ENCODE assay signal across 8 cellular contexts in genomic region chr6:30554962-30555361, GRCh38. TPM values are rescaled to one million over a fixed set of nuclear protein-coding genes. Genes with fewer than 3 reads are reported as not detected.
DNase-seq lines count a peak whose midpoint lies in the region; ATAC-seq and TF ChIP-seq lines count a peak whose summit lies in the region.

No MANE protein-coding gene starts in this region.

- no CpG with 5 or more reads among the region's 8 CpGs for WGBS in iPS DF 6.9 (ENCODE audit: insufficient coverage, insufficient read length)
- WGBS in spleen, 5 donors: 52 to 76% (median 64%) methylated on average over 8 of the region's 8 CpGs

- peak overlapping the region; percentile 99 for H3K27ac Mint-ChIP-seq in activated T-helper 17 cell treated with anti-CD3 and anti-CD28 coated beads, Interleukin-2, amount 50 U/mL, for 72 hours

- H3K36me3 Mint-ChIP-seq in activated T-helper 17 cell treated with anti-CD3 and anti-CD28 coated beads, Interleukin-2, amount 50 U/mL, for 72 hours (ENCODE audit: low read depth): peaks cover 100% of the 10 kb centered on the region

- H3K27me3 ChIP-seq in iPS DF 6.9 (ENCODE audit: control insufficient read depth, insufficient read depth, low read length) (no peaks in the 10 kb centered on the region), spleen (replicated peaks in 1 of 7) (no peaks in the 10 kb centered on the region)

- H3K9me3 ChIP-seq in iPS DF 6.9 (ENCODE audit: control insufficient read depth, insufficient read depth, low read length) (no peaks in the 10 kb centered on the region), spleen (no peaks in the 10 kb centered on the region)

- H3K27ac ChIP-seq in iPS DF 6.9 (ENCODE audit: low read length): no peak overlapping the region
- peak overlapping the region; percentile 98 to 100 (median 99) for H3K27ac ChIP-seq in spleen

- ATAC-seq in activated T-helper 17 cell treated with anti-CD3 and anti-CD28 coated beads, Interleukin-2, amount 50 U/mL, for 72 hours (replicated peaks): no peak
- no peak for ATAC-seq in GM19324 (IDR thresholded peaks at IDR 0.05; ENCODE audit: low FRiP score, unreplicated experiment)

- no peak for TF ChIP-seq POLR2A in spleen (IDR thresholded peaks at IDR 0.05)

- H3K4me3 ChIP-seq in HFF-Myc (replicated peaks; ENCODE audit: low read depth, low read length): peak overlapping the region; percentile 96
- H3K4me3 ChIP-seq in iPS DF 6.9 (ENCODE audit: low read length): peak overlapping the region; percentile 80; the same call in 1 of the 2 replicates
- peak overlapping the region; percentile 77 to 98 (median 90) for H3K4me3 ChIP-seq in spleen

- intact Hi-C loops in spleen (cut with DNase I; ENCODE audit: low total_unique reads): no loop called here

- no peaks in the 10 kb centered on the region for H3K27me3 Mint-ChIP-seq in activated T-helper 17 cell treated with anti-CD3 and anti-CD28 coated beads, Interleukin-2, amount 50 U/mL, for 72 hours

- no peak for DNase-seq in HFF-Myc (ENCODE audit: extremely low read depth, low read depth)
- DNase-seq in iPS DF 6.9 (ENCODE audit: low read depth, low spot score): no peak
- DNase-seq in spleen: no peak
- DNase-seq in NCI-H748 (lab: John Stamatoyannopoulos, UW; ENCODE audit: unreplicated experiment): no peak
- DNase-seq in NCI-H2227 (lab: John Stamatoyannopoulos, UW; ENCODE audit: unreplicated experiment): no peak
- DNase-seq in stimulated activated naive CD4-positive, alpha-beta T cell treated with Interleukin-2 at 50 U/mL for 16 hours (lab: John Stamatoyannopoulos, UW): no peak

- H3K4me1 ChIP-seq in iPS DF 6.9 (ENCODE audit: control insufficient read depth, insufficient read depth, low read length) (no peaks in the 10 kb centered on the region), spleen (peaks cover 21 to 52% (median 35%) of the 10 kb centered on the region in 6 donors)

- no peak for TF ChIP-seq CTCF in HFF-Myc (IDR thresholded peaks at IDR 0.05; ENCODE audit: low read depth, low read length, missing control alignments)
- no peak for TF ChIP-seq CTCF in spleen (IDR thresholded peaks at IDR 0.05 in 8 of 11, conservative IDR thresholded peaks at IDR 0.05 in 3 of 11)

- peak overlapping the region; percentile 96 for H3K4me3 Mint-ChIP-seq in activated T-helper 17 cell treated with anti-CD3 and anti-CD28 coated beads, Interleukin-2, amount 50 U/mL, for 72 hours

- 0 out of 2 replicates have a peak, but pooled peaks cover 15% of the 10 kb centered on the region for H3K36me3 ChIP-seq in iPS DF 6.9 (ENCODE audit: control insufficient read depth, insufficient read depth, low read length)
- peaks cover 0 to 61% (median 40%) of the 10 kb centered on the region in 6 donors for H3K36me3 ChIP-seq in spleen

- peaks cover 37% of the 10 kb centered on the region for H3K4me1 Mint-ChIP-seq in activated T-helper 17 cell treated with anti-CD3 and anti-CD28 coated beads, Interleukin-2, amount 50 U/mL, for 72 hours

- no peaks in the 10 kb centered on the region for H3K9me3 Mint-ChIP-seq in activated T-helper 17 cell treated with anti-CD3 and anti-CD28 coated beads, Interleukin-2, amount 50 U/mL, for 72 hours

RNA-seq across cellular contexts. Expression of gene GNL1, which starts 1.3 kb away (rescaled TPM):
- total RNA-seq in activated T-helper 17 cell treated with anti-CD3 and anti-CD28 coated beads, Interleukin-2, amount 50 U/mL, for 72 hours: 100 to 1,000 TPM; 102 to 117 TPM
- total RNA-seq in spleen: 10 to 100 TPM; 28.0 to 84.6 (median 56.7) TPM
- polyA plus RNA-seq in spleen: 10 to 100 TPM; 40.3 to 55.6 (median 45.6) TPM

RNA-seq across cellular contexts. Expression of gene PRR3, which starts 2.1 kb away (rescaled TPM):
- 10 to 100 TPM; 22.1 to 23.1 TPM for total RNA-seq in activated T-helper 17 cell treated with anti-CD3 and anti-CD28 coated beads, Interleukin-2, amount 50 U/mL, for 72 hours
- total RNA-seq in spleen: 10 to 100 TPM in 6 of 7 donors, 1 to 10 TPM in 1; 8.1 to 19.6 (median 12.9) TPM
- 10 to 100 TPM; 11.5 to 15.6 (median 12.9) TPM for polyA plus RNA-seq in spleen

RNA-seq across cellular contexts. Expression of gene ABCF1, which starts 16.3 kb away (rescaled TPM):
- total RNA-seq in activated T-helper 17 cell treated with anti-CD3 and anti-CD28 coated beads, Interleukin-2, amount 50 U/mL, for 72 hours: 10 to 100 TPM; 65.0 to 98.2 TPM
- 10 to 100 TPM; 30.7 to 53.5 (median 34.5) TPM for total RNA-seq in spleen
- polyA plus RNA-seq in spleen: 10 to 100 TPM; 12.8 to 27.7 (median 14.5) TPM
